Comparison of ENCODE assay signal across 1 cellular context in the genomic region with DNA sequence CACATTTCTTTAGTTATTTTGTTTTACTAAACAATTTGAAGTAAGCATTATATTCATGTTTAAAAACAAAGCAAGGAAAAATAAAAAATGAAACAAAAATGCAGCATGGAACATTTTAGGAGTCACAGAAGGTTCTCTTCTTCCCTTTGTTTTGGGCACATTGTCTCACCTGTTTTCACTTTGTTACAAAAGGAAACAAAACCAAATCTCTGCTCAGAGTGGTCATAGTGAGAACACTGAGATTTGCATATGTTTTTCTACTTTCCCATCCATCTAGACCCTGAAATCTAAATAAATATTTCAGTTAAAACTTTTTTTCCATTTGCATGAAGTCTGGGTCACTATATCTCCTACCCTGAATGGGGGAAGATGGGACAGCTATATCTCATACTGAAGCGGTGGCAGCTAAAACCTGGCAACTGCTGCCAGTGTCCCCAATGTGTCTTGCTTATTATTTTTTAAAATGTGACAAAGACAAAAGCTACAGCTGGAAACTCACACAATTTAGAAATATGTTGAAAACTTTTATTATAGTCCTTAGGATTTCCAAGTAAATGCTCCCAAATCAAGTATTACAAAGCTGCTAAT.
TF ChIP-seq lines count a peak whose summit lies in the region.

No MANE protein-coding gene starts in this region.

TF ChIP-seq in K562, 482 proteins besides CTCF, POLR2A, EP300 and RAD21 (continued from another document):
- TF ChIP-seq, protein P1, sequence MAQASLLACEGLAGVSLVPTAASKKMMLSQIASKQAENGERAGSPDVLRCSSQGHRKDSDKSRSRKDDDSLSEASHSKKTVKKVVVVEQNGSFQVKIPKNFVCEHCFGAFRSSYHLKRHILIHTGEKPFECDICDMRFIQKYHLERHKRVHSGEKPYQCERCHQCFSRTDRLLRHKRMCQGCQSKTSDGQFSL (CRISPR knock-in tag; IDR thresholded peaks at IDR 0.05): no peak
- TF ChIP-seq, protein P1 (tag; IDR thresholded peaks at IDR 0.05): no peak
- TF ChIP-seq NELFE (IDR thresholded peaks at IDR 0.05; ENCODE audit: insufficient read depth, insufficient read length) (no peak), KDM1A (IDR thresholded peaks at IDR 0.05) (peak; percentile 15 to 59; a peak in 3 of 4 replicates), CHD1 (IDR thresholded peaks at IDR 0.05; ENCODE audit: low read length) (no peak), SNRNP70 (optimal IDR thresholded peaks at IDR 0.05; ENCODE audit: low read depth, low read length) (no peak), PTBP1 (IDR thresholded peaks at IDR 0.05; ENCODE audit: low read depth, low read length) (no peak), CBX5 (IDR thresholded peaks at IDR 0.05; ENCODE audit: borderline replicate concordance, low read depth) (no peak)
- TF ChIP-seq, protein P2, sequence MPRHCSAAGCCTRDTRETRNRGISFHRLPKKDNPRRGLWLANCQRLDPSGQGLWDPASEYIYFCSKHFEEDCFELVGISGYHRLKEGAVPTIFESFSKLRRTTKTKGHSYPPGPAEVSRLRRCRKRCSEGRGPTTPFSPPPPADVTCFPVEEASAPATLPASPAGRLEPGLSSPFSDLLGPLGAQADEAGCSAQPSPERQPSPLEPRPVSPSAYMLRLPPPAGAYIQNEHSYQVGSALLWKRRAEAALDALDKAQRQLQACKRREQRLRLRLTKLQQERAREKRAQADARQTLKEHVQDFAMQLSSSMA (CRISPR knock-in tag; IDR thresholded peaks at IDR 0.05): no peak
- TF ChIP-seq, protein P3, sequence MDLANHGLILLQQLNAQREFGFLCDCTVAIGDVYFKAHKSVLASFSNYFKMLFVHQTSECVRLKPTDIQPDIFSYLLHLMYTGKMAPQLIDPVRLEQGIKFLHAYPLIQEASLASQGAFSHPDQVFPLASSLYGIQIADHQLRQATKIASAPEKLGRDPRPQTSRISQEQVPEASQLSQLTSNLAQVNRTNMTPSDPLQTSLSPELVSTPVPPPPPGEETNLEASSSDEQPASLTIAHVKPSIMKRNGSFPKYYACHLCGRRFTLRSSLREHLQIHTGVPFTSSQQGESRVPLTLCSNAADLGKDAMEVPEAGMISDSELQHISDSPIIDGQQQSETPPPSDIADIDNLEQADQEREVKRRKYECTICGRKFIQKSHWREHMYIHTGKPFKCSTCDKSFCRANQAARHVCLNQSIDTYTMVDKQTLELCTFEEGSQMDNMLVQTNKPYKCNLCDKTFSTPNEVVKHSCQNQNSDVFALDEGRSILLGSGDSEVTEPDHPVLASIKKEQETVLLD (IDR thresholded peaks at IDR 0.05): no peak
- TF ChIP-seq, protein P4, sequence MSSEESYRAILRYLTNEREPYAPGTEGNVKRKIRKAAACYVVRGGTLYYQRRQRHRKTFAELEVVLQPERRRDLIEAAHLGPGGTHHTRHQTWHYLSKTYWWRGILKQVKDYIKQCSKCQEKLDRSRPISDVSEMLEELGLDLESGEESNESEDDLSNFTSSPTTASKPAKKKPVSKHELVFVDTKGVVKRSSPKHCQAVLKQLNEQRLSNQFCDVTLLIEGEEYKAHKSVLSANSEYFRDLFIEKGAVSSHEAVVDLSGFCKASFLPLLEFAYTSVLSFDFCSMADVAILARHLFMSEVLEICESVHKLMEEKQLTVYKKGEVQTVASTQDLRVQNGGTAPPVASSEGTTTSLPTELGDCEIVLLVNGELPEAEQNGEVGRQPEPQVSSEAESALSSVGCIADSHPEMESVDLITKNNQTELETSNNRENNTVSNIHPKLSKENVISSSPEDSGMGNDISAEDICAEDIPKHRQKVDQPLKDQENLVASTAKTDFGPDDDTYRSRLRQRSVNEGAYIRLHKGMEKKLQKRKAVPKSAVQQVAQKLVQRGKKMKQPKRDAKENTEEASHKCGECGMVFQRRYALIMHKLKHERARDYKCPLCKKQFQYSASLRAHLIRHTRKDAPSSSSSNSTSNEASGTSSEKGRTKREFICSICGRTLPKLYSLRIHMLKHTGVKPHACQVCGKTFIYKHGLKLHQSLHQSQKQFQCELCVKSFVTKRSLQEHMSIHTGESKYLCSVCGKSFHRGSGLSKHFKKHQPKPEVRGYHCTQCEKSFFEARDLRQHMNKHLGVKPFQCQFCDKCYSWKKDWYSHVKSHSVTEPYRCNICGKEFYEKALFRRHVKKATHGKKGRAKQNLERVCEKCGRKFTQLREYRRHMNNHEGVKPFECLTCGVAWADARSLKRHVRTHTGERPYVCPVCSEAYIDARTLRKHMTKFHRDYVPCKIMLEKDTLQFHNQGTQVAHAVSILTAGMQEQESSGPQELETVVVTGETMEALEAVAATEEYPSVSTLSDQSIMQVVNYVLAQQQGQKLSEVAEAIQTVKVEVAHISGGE (CRISPR knock-in tag; IDR thresholded peaks at IDR 0.05): no peak
- TF ChIP-seq, protein P5, sequence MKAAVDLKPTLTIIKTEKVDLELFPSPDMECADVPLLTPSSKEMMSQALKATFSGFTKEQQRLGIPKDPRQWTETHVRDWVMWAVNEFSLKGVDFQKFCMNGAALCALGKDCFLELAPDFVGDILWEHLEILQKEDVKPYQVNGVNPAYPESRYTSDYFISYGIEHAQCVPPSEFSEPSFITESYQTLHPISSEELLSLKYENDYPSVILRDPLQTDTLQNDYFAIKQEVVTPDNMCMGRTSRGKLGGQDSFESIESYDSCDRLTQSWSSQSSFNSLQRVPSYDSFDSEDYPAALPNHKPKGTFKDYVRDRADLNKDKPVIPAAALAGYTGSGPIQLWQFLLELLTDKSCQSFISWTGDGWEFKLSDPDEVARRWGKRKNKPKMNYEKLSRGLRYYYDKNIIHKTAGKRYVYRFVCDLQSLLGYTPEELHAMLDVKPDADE (conservative IDR thresholded peaks at IDR 0.05; ENCODE audit: control insufficient read depth, low read depth, low read length): no peak
- TF ChIP-seq, protein P6, sequence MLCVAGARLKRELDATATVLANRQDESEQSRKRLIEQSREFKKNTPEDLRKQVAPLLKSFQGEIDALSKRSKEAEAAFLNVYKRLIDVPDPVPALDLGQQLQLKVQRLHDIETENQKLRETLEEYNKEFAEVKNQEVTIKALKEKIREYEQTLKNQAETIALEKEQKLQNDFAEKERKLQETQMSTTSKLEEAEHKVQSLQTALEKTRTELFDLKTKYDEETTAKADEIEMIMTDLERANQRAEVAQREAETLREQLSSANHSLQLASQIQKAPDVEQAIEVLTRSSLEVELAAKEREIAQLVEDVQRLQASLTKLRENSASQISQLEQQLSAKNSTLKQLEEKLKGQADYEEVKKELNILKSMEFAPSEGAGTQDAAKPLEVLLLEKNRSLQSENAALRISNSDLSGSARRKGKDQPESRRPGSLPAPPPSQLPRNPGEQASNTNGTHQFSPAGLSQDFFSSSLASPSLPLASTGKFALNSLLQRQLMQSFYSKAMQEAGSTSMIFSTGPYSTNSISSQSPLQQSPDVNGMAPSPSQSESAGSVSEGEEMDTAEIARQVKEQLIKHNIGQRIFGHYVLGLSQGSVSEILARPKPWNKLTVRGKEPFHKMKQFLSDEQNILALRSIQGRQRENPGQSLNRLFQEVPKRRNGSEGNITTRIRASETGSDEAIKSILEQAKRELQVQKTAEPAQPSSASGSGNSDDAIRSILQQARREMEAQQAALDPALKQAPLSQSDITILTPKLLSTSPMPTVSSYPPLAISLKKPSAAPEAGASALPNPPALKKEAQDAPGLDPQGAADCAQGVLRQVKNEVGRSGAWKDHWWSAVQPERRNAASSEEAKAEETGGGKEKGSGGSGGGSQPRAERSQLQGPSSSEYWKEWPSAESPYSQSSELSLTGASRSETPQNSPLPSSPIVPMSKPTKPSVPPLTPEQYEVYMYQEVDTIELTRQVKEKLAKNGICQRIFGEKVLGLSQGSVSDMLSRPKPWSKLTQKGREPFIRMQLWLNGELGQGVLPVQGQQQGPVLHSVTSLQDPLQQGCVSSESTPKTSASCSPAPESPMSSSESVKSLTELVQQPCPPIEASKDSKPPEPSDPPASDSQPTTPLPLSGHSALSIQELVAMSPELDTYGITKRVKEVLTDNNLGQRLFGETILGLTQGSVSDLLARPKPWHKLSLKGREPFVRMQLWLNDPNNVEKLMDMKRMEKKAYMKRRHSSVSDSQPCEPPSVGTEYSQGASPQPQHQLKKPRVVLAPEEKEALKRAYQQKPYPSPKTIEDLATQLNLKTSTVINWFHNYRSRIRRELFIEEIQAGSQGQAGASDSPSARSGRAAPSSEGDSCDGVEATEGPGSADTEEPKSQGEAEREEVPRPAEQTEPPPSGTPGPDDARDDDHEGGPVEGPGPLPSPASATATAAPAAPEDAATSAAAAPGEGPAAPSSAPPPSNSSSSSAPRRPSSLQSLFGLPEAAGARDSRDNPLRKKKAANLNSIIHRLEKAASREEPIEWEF (CRISPR knock-in tag; IDR thresholded peaks at IDR 0.05): no peak
- TF ChIP-seq, protein P7, sequence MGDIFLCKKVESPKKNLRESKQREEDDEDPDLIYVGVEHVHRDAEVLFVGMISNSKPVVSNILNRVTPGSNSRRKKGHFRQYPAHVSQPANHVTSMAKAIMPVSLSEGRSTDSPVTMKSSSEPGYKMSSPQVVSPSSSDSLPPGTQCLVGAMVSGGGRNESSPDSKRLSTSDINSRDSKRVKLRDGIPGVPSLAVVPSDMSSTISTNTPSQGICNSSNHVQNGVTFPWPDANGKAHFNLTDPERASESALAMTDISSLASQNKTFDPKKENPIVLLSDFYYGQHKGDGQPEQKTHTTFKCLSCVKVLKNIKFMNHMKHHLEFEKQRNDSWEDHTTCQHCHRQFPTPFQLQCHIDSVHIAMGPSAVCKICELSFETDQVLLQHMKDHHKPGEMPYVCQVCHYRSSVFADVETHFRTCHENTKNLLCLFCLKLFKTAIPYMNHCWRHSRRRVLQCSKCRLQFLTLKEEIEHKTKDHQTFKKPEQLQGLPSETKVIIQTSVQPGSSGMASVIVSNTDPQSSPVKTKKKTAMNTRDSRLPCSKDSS (IDR thresholded peaks at IDR 0.05; ENCODE audit: low read depth, partially characterized antibody): no peak
- TF ChIP-seq, protein P8, sequence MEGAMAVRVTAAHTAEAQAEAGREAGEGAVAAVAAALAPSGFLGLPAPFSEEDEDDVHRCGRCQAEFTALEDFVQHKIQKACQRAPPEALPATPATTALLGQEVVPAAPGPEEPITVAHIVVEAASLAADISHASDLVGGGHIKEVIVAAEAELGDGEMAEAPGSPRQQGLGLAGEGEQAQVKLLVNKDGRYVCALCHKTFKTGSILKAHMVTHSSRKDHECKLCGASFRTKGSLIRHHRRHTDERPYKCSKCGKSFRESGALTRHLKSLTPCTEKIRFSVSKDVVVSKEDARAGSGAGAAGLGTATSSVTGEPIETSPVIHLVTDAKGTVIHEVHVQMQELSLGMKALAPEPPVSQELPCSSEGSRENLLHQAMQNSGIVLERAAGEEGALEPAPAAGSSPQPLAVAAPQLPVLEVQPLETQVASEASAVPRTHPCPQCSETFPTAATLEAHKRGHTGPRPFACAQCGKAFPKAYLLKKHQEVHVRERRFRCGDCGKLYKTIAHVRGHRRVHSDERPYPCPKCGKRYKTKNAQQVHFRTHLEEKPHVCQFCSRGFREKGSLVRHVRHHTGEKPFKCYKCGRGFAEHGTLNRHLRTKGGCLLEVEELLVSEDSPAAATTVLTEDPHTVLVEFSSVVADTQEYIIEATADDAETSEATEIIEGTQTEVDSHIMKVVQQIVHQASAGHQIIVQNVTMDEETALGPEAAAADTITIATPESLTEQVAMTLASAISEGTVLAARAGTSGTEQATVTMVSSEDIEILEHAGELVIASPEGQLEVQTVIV (CRISPR knock-in tag; IDR thresholded peaks at IDR 0.05; ENCODE audit: borderline replicate concordance): no peak
- TF ChIP-seq, protein P9, sequence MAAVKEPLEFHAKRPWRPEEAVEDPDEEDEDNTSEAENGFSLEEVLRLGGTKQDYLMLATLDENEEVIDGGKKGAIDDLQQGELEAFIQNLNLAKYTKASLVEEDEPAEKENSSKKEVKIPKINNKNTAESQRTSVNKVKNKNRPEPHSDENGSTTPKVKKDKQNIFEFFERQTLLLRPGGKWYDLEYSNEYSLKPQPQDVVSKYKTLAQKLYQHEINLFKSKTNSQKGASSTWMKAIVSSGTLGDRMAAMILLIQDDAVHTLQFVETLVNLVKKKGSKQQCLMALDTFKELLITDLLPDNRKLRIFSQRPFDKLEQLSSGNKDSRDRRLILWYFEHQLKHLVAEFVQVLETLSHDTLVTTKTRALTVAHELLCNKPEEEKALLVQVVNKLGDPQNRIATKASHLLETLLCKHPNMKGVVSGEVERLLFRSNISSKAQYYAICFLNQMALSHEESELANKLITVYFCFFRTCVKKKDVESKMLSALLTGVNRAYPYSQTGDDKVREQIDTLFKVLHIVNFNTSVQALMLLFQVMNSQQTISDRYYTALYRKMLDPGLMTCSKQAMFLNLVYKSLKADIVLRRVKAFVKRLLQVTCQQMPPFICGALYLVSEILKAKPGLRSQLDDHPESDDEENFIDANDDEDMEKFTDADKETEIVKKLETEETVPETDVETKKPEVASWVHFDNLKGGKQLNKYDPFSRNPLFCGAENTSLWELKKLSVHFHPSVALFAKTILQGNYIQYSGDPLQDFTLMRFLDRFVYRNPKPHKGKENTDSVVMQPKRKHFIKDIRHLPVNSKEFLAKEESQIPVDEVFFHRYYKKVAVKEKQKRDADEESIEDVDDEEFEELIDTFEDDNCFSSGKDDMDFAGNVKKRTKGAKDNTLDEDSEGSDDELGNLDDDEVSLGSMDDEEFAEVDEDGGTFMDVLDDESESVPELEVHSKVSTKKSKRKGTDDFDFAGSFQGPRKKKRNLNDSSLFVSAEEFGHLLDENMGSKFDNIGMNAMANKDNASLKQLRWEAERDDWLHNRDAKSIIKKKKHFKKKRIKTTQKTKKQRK (IDR thresholded peaks at IDR 0.05; ENCODE audit: borderline replicate concordance, low read depth, low read length): no peak
- TF ChIP-seq, protein P10, sequence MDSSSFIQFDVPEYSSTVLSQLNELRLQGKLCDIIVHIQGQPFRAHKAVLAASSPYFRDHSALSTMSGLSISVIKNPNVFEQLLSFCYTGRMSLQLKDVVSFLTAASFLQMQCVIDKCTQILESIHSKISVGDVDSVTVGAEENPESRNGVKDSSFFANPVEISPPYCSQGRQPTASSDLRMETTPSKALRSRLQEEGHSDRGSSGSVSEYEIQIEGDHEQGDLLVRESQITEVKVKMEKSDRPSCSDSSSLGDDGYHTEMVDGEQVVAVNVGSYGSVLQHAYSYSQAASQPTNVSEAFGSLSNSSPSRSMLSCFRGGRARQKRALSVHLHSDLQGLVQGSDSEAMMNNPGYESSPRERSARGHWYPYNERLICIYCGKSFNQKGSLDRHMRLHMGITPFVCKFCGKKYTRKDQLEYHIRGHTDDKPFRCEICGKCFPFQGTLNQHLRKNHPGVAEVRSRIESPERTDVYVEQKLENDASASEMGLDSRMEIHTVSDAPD (CRISPR knock-in tag; IDR thresholded peaks at IDR 0.05): no peak
TF ChIP-seq in K562: peak in this region for 3.
